ENCODE assay signal across 24 cellular contexts in genomic region chr11:9228086-9228485, GRCh38.
"Had no signal": no experiment of that assay in that cellular context is flagged by ENCODE, and none has a peak within 500 bp of the region (broad histone marks: within the 10 kb centered on the region; RNA-seq: fewer than 3 reads in every experiment).

No MANE protein-coding gene starts in this region.

- H3K4me3 ChIP-seq: gastrocnemius medialis, left ventricle myocardium inferior, mucosa of descending colon, ovary, psoas muscle, skin epidermis, upper lobe of left lung had no signal

- ATAC-seq: activated CD4-positive, CD25-positive, alpha-beta regulatory T cell treated with anti-CD3 and anti-CD28 coated beads, Interleukin-2, amount 50 U/mL, for 24 hours; activated T-cell treated with anti-CD3 and anti-CD28 coated beads, Interleukin-2, amount 50 U/mL, for 4 hours; esophagus mucosa; gastrocnemius medialis; mucosa of descending colon; psoas muscle; right cardiac atrium; stimulated activated naive CD8-positive, alpha-beta T cell treated with anti-CD3 and anti-CD28 coated beads, Interleukin-15, Interleukin-2, amounts not matched to agents 100 U/mL and 50 U/mL, for 24 hours had no signal

- H3K9me3 ChIP-seq: gastrocnemius medialis, left ventricle myocardium inferior, mucosa of descending colon, ovary, psoas muscle, upper lobe of left lung had no signal

- H3K27me3 Mint-ChIP-seq: brain, naive B cell had no signal

- H3K27ac ChIP-seq: gastrocnemius medialis, left ventricle myocardium inferior, ovary, psoas muscle, skin epidermis, upper lobe of left lung had no signal

- H3K36me3 Mint-ChIP-seq: naive B cell had no signal

- H3K27ac Mint-ChIP-seq: activated naive CD4-positive, alpha-beta T cell treated with anti-CD3 and anti-CD28 coated beads for 36 hours had no signal

- DNase-seq: activated CD4-positive, alpha-beta T cell treated with anti-CD3 and anti-CD28 coated beads, Interleukin-2, amount 50 U/mL, for 1 hour; activated CD8-positive, alpha-beta memory T cell treated with anti-CD3 and anti-CD28 coated beads, Interleukin-2, amount 50 U/mL, for 4 hours; activated naive CD4-positive, alpha-beta T cell treated with anti-CD3 and anti-CD28 coated beads for 36 hours; activated T-cell treated with anti-CD3 and anti-CD28 coated beads, Interleukin-2, amount 50 U/mL, for 4 hours; anterior cingulate cortex; central memory CD4-positive, alpha-beta T cell; cortex of kidney; effector CD4-positive, alpha-beta T cell; gastrocnemius medialis; left ventricle myocardium inferior; mammary epithelial cell; mucosa of descending colon; naive B cell; ovary; psoas muscle; right cardiac atrium; stimulated activated naive CD8-positive, alpha-beta T cell treated with anti-CD3 and anti-CD28 coated beads, Interleukin-15, Interleukin-2, amounts not matched to agents 100 U/mL and 50 U/mL, for 24 hours; T-helper 1 cell; T1000; upper lobe of left lung had no signal

- H3K27me3 ChIP-seq: gastrocnemius medialis, ovary, upper lobe of left lung had no signal

- H3K9me3 Mint-ChIP-seq: activated naive CD4-positive, alpha-beta T cell treated with anti-CD3 and anti-CD28 coated beads for 36 hours; activated T-cell treated with anti-CD3 and anti-CD28 coated beads, Interleukin-2, amount 50 U/mL, for 4 hours had no signal

- H3K36me3 ChIP-seq: gastrocnemius medialis, left ventricle myocardium inferior, ovary, upper lobe of left lung had no signal

- H3K4me3 Mint-ChIP-seq: activated naive CD4-positive, alpha-beta T cell treated with anti-CD3 and anti-CD28 coated beads for 36 hours; activated T-cell treated with anti-CD3 and anti-CD28 coated beads, Interleukin-2, amount 50 U/mL, for 4 hours; brain had no signal
